10 cellular contexts compared by ENCODE assay signal in genomic region chr11:59199546-59200420, GRCh38. TPM values are rescaled to one million over a fixed set of nuclear protein-coding genes. Genes with fewer than 3 reads are reported as not detected.
DNase-seq lines count a peak whose midpoint lies in the region; ATAC-seq and TF ChIP-seq lines count a peak whose summit lies in the region.
"Had no signal": no experiment of that assay in that cellular context is flagged by ENCODE, and none has a peak within 500 bp of the region (broad histone marks: within the 10 kb centered on the region; RNA-seq: fewer than 3 reads in every experiment).

No MANE protein-coding gene starts in this region.

- peaks cover 52% of the 10 kb centered on the region for H3K36me3 Mint-ChIP-seq in neural crest cell (ENCODE audit: low read depth)
- H3K36me3 Mint-ChIP-seq: activated naive CD8-positive, alpha-beta T cell treated with anti-CD3 and anti-CD28 coated beads, Interleukin-2, amount 10 ng/mL, durations not matched to agents 7 days and 5 days had no signal

- TF ChIP-seq CTCF in neural crest cell (conservative IDR thresholded peaks at IDR 0.05) (no peak), RWPE1 (conservative IDR thresholded peaks at IDR 0.05; ENCODE audit: low read depth) (no peak)

- peaks cover 29% of the 10 kb centered on the region for H3K4me1 Mint-ChIP-seq in neural crest cell

- H3K27ac ChIP-seq in RWPE1, result no peak overlapping the region
- H3K27ac ChIP-seq: esophagus muscularis mucosa had no signal

- CTCF ChIA-PET in RWPE1 (lab: Yijun Ruan, JAX), result interaction anchor here (1.4 to 1.6 kb wide), 2 partner anchors 28 kb away, joined by 5 to 7 read pairs; partner anchors contain the start of gene DTX4

- no peaks in the 10 kb centered on the region for H3K27me3 Mint-ChIP-seq in neural crest cell (ENCODE audit: low read depth)

- POLR2A ChIA-PET in RWPE1 (lab: Yijun Ruan, JAX; ENCODE audit: low non-redundant PET), result no interaction called here

- peak overlapping the region; percentile 21 for H3K4me3 Mint-ChIP-seq in neural crest cell
- H3K4me3 Mint-ChIP-seq: activated naive CD8-positive, alpha-beta T cell treated with anti-CD3 and anti-CD28 coated beads, Interleukin-2, amount 10 ng/mL, durations not matched to agents 7 days and 5 days had no signal

- H3K27ac Mint-ChIP-seq in neural crest cell (ENCODE audit: unreplicated experiment), result no peak overlapping the region
- H3K27ac Mint-ChIP-seq: activated naive CD8-positive, alpha-beta T cell treated with anti-CD3 and anti-CD28 coated beads, Interleukin-2, amount 10 ng/mL, durations not matched to agents 7 days and 5 days had no signal

- ATAC-seq in GM18502 (IDR thresholded peaks at IDR 0.05; ENCODE audit: poor library complexity, unreplicated experiment) (peak; percentile 66), GM21360 (IDR thresholded peaks at IDR 0.05; ENCODE audit: unreplicated experiment) (peak; percentile 58), HG03457 (IDR thresholded peaks at IDR 0.05; ENCODE audit: unreplicated experiment) (peak; percentile 45)

- no peaks in the 10 kb centered on the region for H3K9me3 Mint-ChIP-seq in neural crest cell

- DNase-seq in neural crest cell (ENCODE audit: low read depth, low spot score), result no peak
- DNase-seq in ecto neural progenitor cell (ENCODE audit: low spot score), result no peak
- no peak for DNase-seq in kidney tubule cell (ENCODE audit: low spot score)
- no peak for DNase-seq in RWPE1 (ENCODE audit: low spot score)
- no peak for DNase-seq in Kasumi-1 (lab: John Stamatoyannopoulos, UW)
- DNase-seq: activated naive CD8-positive, alpha-beta T cell treated with anti-CD3 and anti-CD28 coated beads, Interleukin-2, amount 10 ng/mL, durations not matched to agents 7 days and 5 days had no signal

RNA-seq across cellular contexts. Expression of gene MPEG1, which starts 12.9 kb away (rescaled TPM):
- not detected in 2 replicates for total RNA-seq in neural crest cell

RNA-seq across cellular contexts. Expression of gene DTX4, which starts 27.9 kb away (rescaled TPM):
- total RNA-seq in neural crest cell, result 129 and 139 TPM in 2 replicates

RNA-seq across cellular contexts. Expression of gene FAM111A, which starts 57.1 kb away (rescaled TPM):
- 23.4 and 25.8 TPM in 2 replicates for total RNA-seq in neural crest cell
